8 cellular contexts compared by ENCODE assay signal in genomic region chr14:51093371-51094281, GRCh38. TPM values are rescaled to one million over a fixed set of nuclear protein-coding genes. Genes with fewer than 3 reads are reported as not detected.
DNase-seq lines count a peak whose midpoint lies in the region; ATAC-seq and TF ChIP-seq lines count a peak whose summit lies in the region.

No MANE protein-coding gene starts in this region.

- BruUV-seq in PC-3 (replicated peaks; lab: Mats Ljungman, UMichigan): no TSS peak

- H3K9me3 ChIP-seq in BE2C (no peaks in the 10 kb centered on the region), HUES6 (ENCODE audit: control insufficient read depth, insufficient read depth, low read depth, low read length) (no peaks in the 10 kb centered on the region), PC-3 (ENCODE audit: low read length) (no peaks in the 10 kb centered on the region), adrenal gland (replicated peaks in 1 of 3) (no peaks in the 10 kb centered on the region), iPS-18c (ENCODE audit: control insufficient read depth, insufficient read depth, low read length) (no peaks in the 10 kb centered on the region)

- H3F3A ChIP-seq in PC-3 (ENCODE audit: low read length, unreplicated experiment): no peaks in the 10 kb centered on the region

- H3K36me3 ChIP-seq in BE2C (no peaks in the 10 kb centered on the region), HUES6 (ENCODE audit: control insufficient read depth, insufficient read depth, low read length) (no peaks in the 10 kb centered on the region), PC-3 (ENCODE audit: low read depth, low read length) (no peaks in the 10 kb centered on the region), adrenal gland (replicated peaks in 1 of 2) (no peaks in the 10 kb centered on the region)

- intact Hi-C loops in PC-3 (cut with micrococcal nuclease) (loop anchor here (2.0 kb wide), 4 partner anchors 89 to 149 kb away; partner anchors contain the start of gene PYGL), adrenal gland (cut with DNase I) (no loop called here)

- H3K27ac ChIP-seq in HUES6 (ENCODE audit: low read depth, low read length): no peak overlapping the region
- no peak overlapping the region for H3K27ac ChIP-seq in PC-3 (ENCODE audit: low read length)
- peak overlapping the region in 1 of 5 donors; percentile 91 for H3K27ac ChIP-seq in adrenal gland
- H3K27ac ChIP-seq in skin epidermis: no peak overlapping the region

- no peak overlapping the region for H2AFZ ChIP-seq in PC-3 (ENCODE audit: low read length)

- H3K9ac ChIP-seq in HUES6 (ENCODE audit: low read length): no peak overlapping the region
- H3K9ac ChIP-seq in PC-3 (ENCODE audit: low read length): no peak overlapping the region

- ATAC-seq in PC-3: no peak
- ATAC-seq in GM19463 (IDR thresholded peaks at IDR 0.05; ENCODE audit: unreplicated experiment): no peak

- TF ChIP-seq CTCF in BE2C (IDR thresholded peaks at IDR 0.05; ENCODE audit: low read depth, low read length) (peak; percentile 79), PC-3 (conservative IDR thresholded peaks at IDR 0.05; ENCODE audit: low read depth, low read length) (no peak), adrenal gland (IDR thresholded peaks at IDR 0.05) (peak in 2 of 6 experiments; percentile 15 to 24)

- CTCF ChIA-PET in PC-3 (lab: Charles Lee): no interaction called here

- peak overlapping the region; percentile 93 for H3K4me3 ChIP-seq in BE2C (ENCODE audit: low read depth, low read length)
- peak overlapping the region; percentile 67 for H3K4me3 ChIP-seq in HUES6 (ENCODE audit: low read depth, low read length)
- peak overlapping the region; percentile 66; the same call in 1 of the 2 replicates for H3K4me3 ChIP-seq in PC-3 (ENCODE audit: low read length)
- peak overlapping the region in 2 of 4 donors; percentile 52 to 72 for H3K4me3 ChIP-seq in adrenal gland
- peak overlapping the region; percentile 71 for H3K4me3 ChIP-seq in iPS-18c (ENCODE audit: insufficient read depth, low read depth, low read length)
- H3K4me3 ChIP-seq in skin epidermis: peak overlapping the region; percentile 51 to 72 (median 59)

- no peaks in the 10 kb centered on the region for H4K20me1 ChIP-seq in PC-3 (ENCODE audit: low read length)

- TF ChIP-seq POLR2A in adrenal gland (IDR thresholded peaks at IDR 0.05): no peak

- H3K27me3 ChIP-seq in BE2C: no peaks in the 10 kb centered on the region
- H3K27me3 ChIP-seq in HUES6 (ENCODE audit: control insufficient read depth, insufficient read depth, low read length): peaks cover 59% of the 10 kb centered on the region
- no peaks in the 10 kb centered on the region for H3K27me3 ChIP-seq in PC-3 (ENCODE audit: low read length)
- H3K27me3 ChIP-seq in adrenal gland: peaks cover 6% of the 10 kb centered on the region

- WGBS in adrenal gland, 4 donors: 10 to 29% (median 14%) methylated on average over 27 to 68 of the region's 68 CpGs

- H3K79me2 ChIP-seq in PC-3 (ENCODE audit: low read length): no peaks in the 10 kb centered on the region

- DNase-seq in BE2C (peak; percentile 80), PC-3 (no peak), adrenal gland (peak in 5 of 7 donors; percentile 19 to 85 (median 23)), NCI-H226 (no peak)

- H3K4me1 ChIP-seq in BE2C (peaks cover 5% of the 10 kb centered on the region; the same call in 1 of the 2 replicates), HUES6 (ENCODE audit: control insufficient read depth, insufficient read depth, low read length) (peaks cover 8% of the 10 kb centered on the region), PC-3 (ENCODE audit: insufficient read depth, low read length) (peaks cover 12% of the 10 kb centered on the region; the same call in 1 of the 2 replicates), adrenal gland (replicated peaks in 1 of 2) (peaks cover 10 to 21% of the 10 kb centered on the region in 2 donors)

- peak overlapping the region; percentile 83 for H3K4me2 ChIP-seq in PC-3 (ENCODE audit: low read length)

- H3K9me2 ChIP-seq in PC-3 (replicated peaks; ENCODE audit: low read length): no peaks in the 10 kb centered on the region

- POLR2A ChIA-PET in PC-3 (lab: Charles Lee; ENCODE audit: unreplicated experiment): no interaction called here

RNA-seq across cellular contexts. Expression of gene TRIM9, which starts 1.3 kb away (rescaled TPM):
- 23.3 TPM for polyA plus RNA-seq in BE2C (2012; ENCODE audit: insufficient read depth, insufficient read length, low read depth)
- total RNA-seq in PC-3 (2014; rRNA removed) (2.5 and 2.6 TPM in 2 replicates), adrenal gland (1 to 10 TPM in 7 of 8 donors, under 1 TPM in 1; 0.83 to 5.3 (median 2.1) TPM)
- 1 to 10 TPM; 1.1 to 3.7 (median 2.3) TPM for polyA plus RNA-seq in adrenal gland

Comparison
In these comparisons a context has a peak if more than half of its experiments do, and no peak if none do; other contexts are left out.
1. DNase-seq: peak in BE2C (single experiment) and adrenal gland (5 of 7); none in PC-3 (single experiment) and NCI-H226 (single experiment).